In the genomic region with DNA sequence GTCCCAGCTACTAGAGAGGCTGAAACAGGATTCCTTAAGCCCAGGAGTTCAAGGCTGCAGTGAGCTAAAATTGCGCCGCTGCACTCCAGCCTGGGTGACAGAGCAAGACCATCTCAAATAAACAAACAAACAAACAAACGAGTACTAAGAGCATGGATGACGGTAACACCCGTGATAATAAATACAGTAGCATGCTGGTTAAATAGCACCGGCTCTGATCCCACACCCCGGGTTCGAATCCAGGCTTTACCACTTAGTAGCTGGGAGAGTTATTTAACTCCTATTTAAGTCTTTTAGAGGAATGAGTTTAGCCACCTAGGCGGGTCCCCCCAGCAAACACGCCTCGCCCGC, we compare ENCODE assay signal across 10 cellular contexts. TPM values are rescaled to one million over a fixed set of nuclear protein-coding genes. Genes with fewer than 3 reads are reported as not detected.
DNase-seq lines count a peak whose midpoint lies in the region; ATAC-seq and TF ChIP-seq lines count a peak whose summit lies in the region.
"Had no signal": no experiment of that assay in that cellular context is flagged by ENCODE, and none has a peak within 500 bp of the region (broad histone marks: within the 10 kb centered on the region; RNA-seq: fewer than 3 reads in every experiment).

No MANE protein-coding gene starts in this region.

- no peak for TF ChIP-seq EP300 in transverse colon (IDR thresholded peaks at IDR 0.05; ENCODE audit: low read depth)

- H3K9me3 Mint-ChIP-seq in activated naive CD4-positive, alpha-beta T cell treated with anti-CD3 and anti-CD28 coated beads, Interleukin-2, amount 10 ng/mL, durations not matched to agents 7 days and 5 days, result no peaks in the 10 kb centered on the region

- WGBS in lung, 2 donors, result 19% methylated on average over 12 of the region's 12 CpGs
- 17 to 33% methylated on average over 7 to 10 of the region's 12 CpGs for WGBS in transverse colon (ENCODE audit: low coverage in 1 of 2), 2 donors

- peaks cover 7% of the 10 kb centered on the region in 2 donors for H3K36me3 ChIP-seq in lung (ENCODE audit: control insufficient read depth in 2 of 2, insufficient read depth in 2 of 2, low read length in 2 of 2)
- H3K36me3 ChIP-seq in transverse colon, result peaks cover 0 to 9% (median 4%) of the 10 kb centered on the region in 4 donors

- intact Hi-C loops in transverse colon (cut with DNase I; ENCODE audit: low total_unique reads), result no loop called here

- peaks cover 27% of the 10 kb centered on the region for H3K27me3 Mint-ChIP-seq in activated naive CD4-positive, alpha-beta T cell treated with anti-CD3 and anti-CD28 coated beads, Interleukin-2, amount 10 ng/mL, durations not matched to agents 7 days and 5 days

- H3K4me1 Mint-ChIP-seq in activated naive CD4-positive, alpha-beta T cell treated with anti-CD3 and anti-CD28 coated beads, Interleukin-2, amount 10 ng/mL, durations not matched to agents 7 days and 5 days, result peaks cover 23% of the 10 kb centered on the region

- H3K4me3 Mint-ChIP-seq in activated naive CD4-positive, alpha-beta T cell treated with anti-CD3 and anti-CD28 coated beads, Interleukin-2, amount 10 ng/mL, durations not matched to agents 7 days and 5 days, result peak overlapping the region; percentile 99

- TF ChIP-seq CTCF in astrocyte of the cerebellum (IDR thresholded peaks at IDR 0.05; ENCODE audit: low read depth, low read length, missing control alignments) (no peak), lung (IDR thresholded peaks at IDR 0.05; ENCODE audit: control extremely low read depth, extremely low read depth) (no peak), transverse colon (IDR thresholded peaks at IDR 0.05) (no peak)

- in situ Hi-C loops in astrocyte of the cerebellum (cut with HindIII; ENCODE audit: low sequenced_read_pairs), result no loop called here
- in situ Hi-C loops in transverse colon (cut with MboI; ENCODE audit: low pct_ligation_motif_present in 1 of 4, low pct_unique_long_range_greater_than_20kb in 1 of 4, low sequenced_read_pairs in 3 of 4), result no loop called here

- peaks cover 11% of the 10 kb centered on the region for H3K36me3 Mint-ChIP-seq in activated naive CD4-positive, alpha-beta T cell treated with anti-CD3 and anti-CD28 coated beads, Interleukin-2, amount 10 ng/mL, durations not matched to agents 7 days and 5 days

- ATAC-seq in lung (ENCODE audit: insufficient read depth, low FRiP score) (no peak), GM21526 (IDR thresholded peaks at IDR 0.05; ENCODE audit: low FRiP score, unreplicated experiment) (no peak), GM18868 (IDR thresholded peaks at IDR 0.05; ENCODE audit: unreplicated experiment) (no peak)

- H3K4me1 ChIP-seq in lung (ENCODE audit: control insufficient read depth in 2 of 2, insufficient read depth in 2 of 2, low read length in 2 of 2) (peaks cover 2 to 14% of the 10 kb centered on the region in 2 donors), transverse colon (peaks cover 0 to 14% (median 4%) of the 10 kb centered on the region in 4 donors)

- H3K9me3 ChIP-seq in lung (ENCODE audit: control insufficient read depth in 2 of 2, insufficient read depth in 1 of 2, low read length in 1 of 2) (no peaks in the 10 kb centered on the region), transverse colon (no peaks in the 10 kb centered on the region)

- DNase-seq in activated naive CD4-positive, alpha-beta T cell treated with anti-CD3 and anti-CD28 coated beads, Interleukin-2, amount 10 ng/mL, durations not matched to agents 7 days and 5 days, result no peak
- no peak for DNase-seq in activated naive CD4-positive, alpha-beta T cell treated with anti-CD3 and anti-CD28 coated beads, Interleukin-2, amount 50 U/mL, for 16 hours
- DNase-seq in astrocyte of the cerebellum (ENCODE audit: low read depth) (no peak), lung (ENCODE audit: low spot score) (no peak), transverse colon (no peak)
- DNase-seq in effector CD8-positive, alpha-beta T cell (lab: John Stamatoyannopoulos, UW), result no peak

- H3K27ac Mint-ChIP-seq in activated naive CD4-positive, alpha-beta T cell treated with anti-CD3 and anti-CD28 coated beads, Interleukin-2, amount 10 ng/mL, durations not matched to agents 7 days and 5 days, result peak overlapping the region; percentile 49

- H3K4me3 ChIP-seq in astrocyte of the cerebellum (ENCODE audit: low read depth, low read length), result peak overlapping the region; percentile 100
- H3K4me3 ChIP-seq in lung, result peak overlapping the region; percentile 94
- H3K4me3 ChIP-seq in transverse colon, result peak overlapping the region; percentile 51 to 99 (median 80)

- peak overlapping the region; percentile 92 to 94 for H3K27ac ChIP-seq in lung (ENCODE audit: low read depth in 1 of 2, low read length in 1 of 2)
- peak overlapping the region; percentile 69 to 92 (median 81) for H3K27ac ChIP-seq in transverse colon

- H3K27me3 ChIP-seq in lung (ENCODE audit: control insufficient read depth, insufficient read depth) (no peaks in the 10 kb centered on the region), transverse colon (no peaks in the 10 kb centered on the region)

- CTCF ChIA-PET in activated naive CD4-positive, alpha-beta T cell treated with anti-CD3 and anti-CD28 coated beads, Interleukin-2, amount 10 ng/mL, durations not matched to agents 7 days and 5 days (lab: Charles Lee), result interaction anchor here (1.0 kb wide), 1 partner anchor 16 kb away, joined by 3 read pairs; no protein-coding TSS in a partner anchor

- no peak for TF ChIP-seq POLR2A in transverse colon (IDR thresholded peaks at IDR 0.05)

RNA-seq across cellular contexts. Expression of a gene that starts 0.3 kb away (rescaled TPM):
- total RNA-seq in lung (10 to 100 TPM; 36.5 to 39.4 TPM), transverse colon (10 to 100 TPM; 30.0 to 71.0 (median 53.9) TPM)
- 10 to 100 TPM; 17.9 to 28.4 TPM for polyA plus RNA-seq in lung

RNA-seq across cellular contexts. Expression of a gene that starts 30.9 kb away (rescaled TPM):
- total RNA-seq in lung (not detected), transverse colon (not detected)
- not detected for polyA plus RNA-seq in lung
- total RNA-seq: dermis blood vessel endothelial cell, subcutaneous adipose tissue had no signal

RNA-seq across cellular contexts. Expression of a gene that starts 53.2 kb away (rescaled TPM):
- total RNA-seq in lung (10 to 100 TPM in 1 of 2 donors, 1 to 10 TPM in 1; 9.6 to 14.0 TPM), transverse colon (10 to 100 TPM; 15.7 to 35.2 (median 21.7) TPM)
- 1 to 10 TPM; 4.4 to 4.5 TPM for polyA plus RNA-seq in lung
